In genomic region chr6:135012349-135012748, GRCh38 we compare ENCODE assay signal across 19 cellular contexts. TPM values are rescaled to one million over a fixed set of nuclear protein-coding genes. Genes with fewer than 3 reads are reported as not detected.
DNase-seq lines count a peak whose midpoint lies in the region; ATAC-seq and TF ChIP-seq lines count a peak whose summit lies in the region.
"Had no signal": no experiment of that assay in that cellular context is flagged by ENCODE, and none has a peak within 500 bp of the region (broad histone marks: within the 10 kb centered on the region; RNA-seq: fewer than 3 reads in every experiment).

No MANE protein-coding gene starts in this region.

- peaks cover 7% of the 10 kb centered on the region for H3K36me3 Mint-ChIP-seq in CD4-positive, CD25-positive, alpha-beta regulatory T cell

- H3F3A ChIP-seq in DOHH2 (ENCODE audit: control insufficient read depth, insufficient read depth) = no peaks in the 10 kb centered on the region; the same call in none of the 2 replicates

- peak overlapping the region; percentile 81 to 88 (median 87) for H3K27ac Mint-ChIP-seq in CD4-positive, CD25-positive, alpha-beta regulatory T cell

- no peaks in the 10 kb centered on the region for H3K9me2 ChIP-seq in DOHH2 (replicated peaks; ENCODE audit: control insufficient read depth, low read length)

- H3K4me3 ChIP-seq in CD4-positive, CD25-positive, alpha-beta regulatory T cell (ENCODE audit: low read depth, low read length) = no peak overlapping the region
- H3K4me3 ChIP-seq in DOHH2 (ENCODE audit: low read length) (no peak overlapping the region), epithelial cell of esophagus (ENCODE audit: low read length) (no peak overlapping the region)
- H3K4me3 ChIP-seq: body of pancreas, skin epidermis, upper lobe of left lung had no signal

- DNase-seq in CD4-positive, CD25-positive, alpha-beta regulatory T cell = no peak
- DNase-seq in NAMALWA (ENCODE audit: low spot score) (peak; percentile 21), epithelial cell of esophagus (ENCODE audit: low read depth) (no peak), AG08396 (ENCODE audit: low spot score) (no peak), hippocampal formation (lab: John Stamatoyannopoulos, UW) (no peak), COR-L47 (lab: John Stamatoyannopoulos, UW) (no peak)
- DNase-seq: body of pancreas, cerebellar nuclear complex, DMS53, GF-D8, NCI-H1417, NCI-H2081, occipital lobe, SHP77, upper lobe of left lung had no signal

- no peaks in the 10 kb centered on the region for H3K9me3 Mint-ChIP-seq in CD4-positive, CD25-positive, alpha-beta regulatory T cell

- H3K27me3 ChIP-seq in CD4-positive, CD25-positive, alpha-beta regulatory T cell (ENCODE audit: control insufficient read depth, insufficient read depth, low read length) = no peaks in the 10 kb centered on the region
- no peaks in the 10 kb centered on the region for H3K27me3 ChIP-seq in DOHH2 (ENCODE audit: control insufficient read depth, low read length)
- H3K27me3 ChIP-seq: body of pancreas, upper lobe of left lung had no signal

- peak overlapping the region; percentile 83 for H3K27ac ChIP-seq in CD4-positive, CD25-positive, alpha-beta regulatory T cell (ENCODE audit: insufficient read depth, low read length, poor library complexity, severe bottlenecking)
- H3K27ac ChIP-seq in DOHH2 (ENCODE audit: low read depth, low read length) = no peak overlapping the region
- H3K27ac ChIP-seq: body of pancreas, upper lobe of left lung had no signal

- H3K4me1 ChIP-seq in CD4-positive, CD25-positive, alpha-beta regulatory T cell (ENCODE audit: control insufficient read depth, insufficient read depth, low read length, poor library complexity, severe bottlenecking) = peaks cover 58% of the 10 kb centered on the region
- peaks cover 6% of the 10 kb centered on the region; the same call in 1 of the 2 replicates for H3K4me1 ChIP-seq in DOHH2 (ENCODE audit: control insufficient read depth, low read length)
- H3K4me1 ChIP-seq: body of pancreas, upper lobe of left lung had no signal

- no peaks in the 10 kb centered on the region for H4K20me1 ChIP-seq in DOHH2 (ENCODE audit: control insufficient read depth, insufficient read depth, low read depth, low read length)

- H3K4me2 ChIP-seq in DOHH2 (ENCODE audit: low read length) = no peak overlapping the region

- no peaks in the 10 kb centered on the region for H3K9me3 ChIP-seq in CD4-positive, CD25-positive, alpha-beta regulatory T cell (ENCODE audit: control insufficient read depth in 2 of 2, low read length in 2 of 2)
- no peaks in the 10 kb centered on the region for H3K9me3 ChIP-seq in DOHH2 (ENCODE audit: control insufficient read depth, insufficient read depth, low read length)
- H3K9me3 ChIP-seq: body of pancreas, upper lobe of left lung had no signal

- peak overlapping the region in 3 of 4 donors; percentile 11 to 79 (median 37) for H3K4me3 Mint-ChIP-seq in CD4-positive, CD25-positive, alpha-beta regulatory T cell

- H3K4me1 Mint-ChIP-seq in CD4-positive, CD25-positive, alpha-beta regulatory T cell = peaks cover 36 to 62% (median 55%) of the 10 kb centered on the region in 4 donors

- no peak for ATAC-seq in CD4-positive, CD25-positive, alpha-beta regulatory T cell (ENCODE audit: low read depth in 2 of 2)
- no peak for ATAC-seq in GM21360 (IDR thresholded peaks at IDR 0.05; ENCODE audit: unreplicated experiment)
- ATAC-seq: body of pancreas, left lobe of liver had no signal

- H3K79me2 ChIP-seq in DOHH2 (ENCODE audit: control insufficient read depth, low read length) = peaks cover 5% of the 10 kb centered on the region

- no peaks in the 10 kb centered on the region for H3K27me3 Mint-ChIP-seq in CD4-positive, CD25-positive, alpha-beta regulatory T cell

- TF ChIP-seq CTCF in DOHH2 (IDR thresholded peaks at IDR 0.05; ENCODE audit: low read depth, low read length, poor library complexity, severe bottlenecking) = peak; percentile 23
- peak; percentile 6 for TF ChIP-seq CTCF in epithelial cell of esophagus (IDR thresholded peaks at IDR 0.05; ENCODE audit: insufficient read depth, low read depth, low read length, missing control alignments)

- peaks cover 2% of the 10 kb centered on the region for H3K36me3 ChIP-seq in CD4-positive, CD25-positive, alpha-beta regulatory T cell (ENCODE audit: control insufficient read depth, insufficient read depth, low read length)
- peaks cover 8% of the 10 kb centered on the region; the same call in 1 of the 2 replicates for H3K36me3 ChIP-seq in DOHH2 (ENCODE audit: control insufficient read depth, low read length)
- H3K36me3 ChIP-seq: upper lobe of left lung had no signal

RNA-seq across cellular contexts. Expression of gene HBS1L, which starts 42.3 kb away (rescaled TPM):
- 109 TPM for total RNA-seq in CD4-positive, CD25-positive, alpha-beta regulatory T cell
- 10 to 100 TPM; 49.4 to 66.8 (median 61.8) TPM for polyA plus RNA-seq in CD4-positive, CD25-positive, alpha-beta regulatory T cell
